21 cellular contexts compared by ENCODE assay signal in genomic region chr16:84448444-84448843, GRCh38. TPM values are rescaled to one million over a fixed set of nuclear protein-coding genes. Genes with fewer than 3 reads are reported as not detected.
DNase-seq lines count a peak whose midpoint lies in the region; ATAC-seq, FAIRE-seq and TF ChIP-seq lines count a peak whose summit lies in the region.
"Had no signal": no experiment of that assay in that cellular context is flagged by ENCODE, and none has a peak within 500 bp of the region (broad histone marks: within the 10 kb centered on the region; RNA-seq: fewer than 3 reads in every experiment).

No MANE protein-coding gene starts in this region.

- no peak overlapping the region for H3K9ac ChIP-seq in MM.1S (ENCODE audit: low read length)
- H3K9ac ChIP-seq: BLaER1 treated with 17β-estradiol and CSF1 and Interleukin-3, amounts not matched to agents 10 nM and 100 nM had no signal

- FAIRE-seq in small intestine (lab: Jason Lieb, UNC) = no peak
- FAIRE-seq: GM12878 had no signal

- H3K4me2 ChIP-seq in MM.1S (ENCODE audit: low read depth, low read length) = no peak overlapping the region

- H2AFZ ChIP-seq in MM.1S (ENCODE audit: low read length) = no peak overlapping the region

- ATAC-seq in RWPE2 (ENCODE audit: low read depth) (no peak), lower lobe of right lung (no peak)
- ATAC-seq: CD8-positive, alpha-beta T cell; GM12878 had no signal

- H3K79me2 ChIP-seq in MM.1S (ENCODE audit: low read length) = no peaks in the 10 kb centered on the region

- H3K9me3 ChIP-seq in Peyer's patch = no peaks in the 10 kb centered on the region
- no peaks in the 10 kb centered on the region for H3K9me3 ChIP-seq in RWPE2 (ENCODE audit: severe bottlenecking)
- H3K9me3 ChIP-seq in lower lobe of right lung = no peaks in the 10 kb centered on the region
- no peaks in the 10 kb centered on the region for H3K9me3 ChIP-seq in sigmoid colon
- H3K9me3 ChIP-seq in MM.1S (replicated peaks; ENCODE audit: insufficient read depth, low read length) = no peaks in the 10 kb centered on the region
- no peaks in the 10 kb centered on the region for H3K9me3 ChIP-seq in small intestine (ENCODE audit: control insufficient read depth, low read depth)

- H3K27me3 ChIP-seq in Peyer's patch = no peaks in the 10 kb centered on the region
- H3K27me3 ChIP-seq in RWPE2 (ENCODE audit: insufficient read depth, poor library complexity, severe bottlenecking) = no peaks in the 10 kb centered on the region
- H3K27me3 ChIP-seq in lower lobe of right lung (ENCODE audit: low read depth) = no peaks in the 10 kb centered on the region
- peaks cover 0 to 37% (median 0%) of the 10 kb centered on the region in 3 donors for H3K27me3 ChIP-seq in sigmoid colon
- peaks cover 36% of the 10 kb centered on the region for H3K27me3 ChIP-seq in MM.1S (replicated peaks; ENCODE audit: insufficient read depth, low read length)
- H3K27me3 ChIP-seq in small intestine (ENCODE audit: control insufficient read depth in 2 of 2, insufficient read depth in 2 of 2, low read length in 2 of 2) = no peaks in the 10 kb centered on the region
- H3K27me3 ChIP-seq: BLaER1 treated with 17β-estradiol and CSF1 and Interleukin-3, amounts not matched to agents 10 nM and 100 nM had no signal

- WGBS in sigmoid colon, 2 donors = 94 to 95% methylated on average over 10 of the region's 10 CpGs
- 91 to 95% (median 95%) methylated on average over 10 of the region's 10 CpGs for WGBS in small intestine, 3 donors

- TF ChIP-seq EP300 in sigmoid colon (IDR thresholded peaks at IDR 0.05) = no peak

- no peaks in the 10 kb centered on the region for H3K9me2 ChIP-seq in MM.1S (replicated peaks; ENCODE audit: insufficient read depth, low read length)

- no peak overlapping the region for H3K4me3 ChIP-seq in Peyer's patch
- no peak overlapping the region for H3K4me3 ChIP-seq in RWPE2 (ENCODE audit: severe bottlenecking)
- no peak overlapping the region for H3K4me3 ChIP-seq in lower lobe of right lung
- no peak overlapping the region for H3K4me3 ChIP-seq in sigmoid colon
- no peak overlapping the region for H3K4me3 ChIP-seq in MM.1S (ENCODE audit: low read length)
- no peak overlapping the region for H3K4me3 ChIP-seq in small intestine (ENCODE audit: low read depth in 1 of 2, low read length in 2 of 2)
- H3K4me3 ChIP-seq: BLaER1 treated with 17β-estradiol and CSF1 and Interleukin-3, amounts not matched to agents 10 nM and 100 nM; GM12878 had no signal

- intact Hi-C loops in lower lobe of right lung (cut with DNase I) (no loop called here), sigmoid colon (cut with DNase I) (no loop called here)

- H3K4me1 ChIP-seq in Peyer's patch = peaks cover 0 to 20% (median 0%) of the 10 kb centered on the region in 4 donors
- H3K4me1 ChIP-seq in RWPE2 (ENCODE audit: insufficient read depth, poor library complexity, severe bottlenecking) = no peaks in the 10 kb centered on the region
- H3K4me1 ChIP-seq in lower lobe of right lung = no peaks in the 10 kb centered on the region
- no peaks in the 10 kb centered on the region for H3K4me1 ChIP-seq in sigmoid colon
- no peaks in the 10 kb centered on the region for H3K4me1 ChIP-seq in MM.1S (ENCODE audit: low read length)
- peaks cover 0 to 6% of the 10 kb centered on the region in 2 donors for H3K4me1 ChIP-seq in small intestine (ENCODE audit: control insufficient read depth in 2 of 2, insufficient read depth in 1 of 2, low read depth in 1 of 2, low read length in 1 of 2)

- peak in 2 of 3 donors; percentile 20 to 31 for DNase-seq in Peyer's patch
- peak; percentile 47 for DNase-seq in RWPE2 (ENCODE audit: low spot score)
- peak; percentile 7 for DNase-seq in lower lobe of right lung
- peak; percentile 35 for DNase-seq in sigmoid colon
- no peak for DNase-seq in MM.1S
- DNase-seq in GM13977 (ENCODE audit: low spot score) = no peak
- no peak for DNase-seq in small intestine
- DNase-seq: ACHN, DND-41, H9, HFFc6, Kasumi-1, NCI-H1694 treated with DMSO at 0.1 percent for 48 hours, NCI-H2081 treated with DMSO at 0.1 percent for 48 hours, NCI-H2171 treated with DMSO at 0.1 percent for 48 hours, NCI-H446, NCI-H526, SHP77 treated with DMSO at 0.1 percent for 48 hours had no signal

- no peaks in the 10 kb centered on the region for H4K20me1 ChIP-seq in MM.1S (ENCODE audit: insufficient read depth, low read length)
- H4K20me1 ChIP-seq: BLaER1 treated with 17β-estradiol and CSF1 and Interleukin-3, amounts not matched to agents 10 nM and 100 nM had no signal

- TF ChIP-seq CTCF in Peyer's patch (IDR thresholded peaks at IDR 0.05) = no peak
- no peak for TF ChIP-seq CTCF in RWPE2 (IDR thresholded peaks at IDR 0.05; ENCODE audit: poor library complexity, severe bottlenecking)
- no peak for TF ChIP-seq CTCF in lower lobe of right lung (IDR thresholded peaks at IDR 0.05)
- TF ChIP-seq CTCF in sigmoid colon (IDR thresholded peaks at IDR 0.05) = no peak
- no peak for TF ChIP-seq CTCF in MM.1S (IDR thresholded peaks at IDR 0.05; ENCODE audit: low read length)
- TF ChIP-seq CTCF in GM13977 (IDR thresholded peaks at IDR 0.05; ENCODE audit: extremely low read depth, insufficient read depth, missing control alignments) = no peak

- in situ Hi-C loops in GM13977 (cut with MboI; ENCODE audit: low pct_unique_long_range_greater_than_20kb, low sequenced_read_pairs, unreplicated experiment) = no loop called here

- H3K27ac ChIP-seq in Peyer's patch = no peak overlapping the region
- no peak overlapping the region for H3K27ac ChIP-seq in RWPE2 (ENCODE audit: poor library complexity, severe bottlenecking)
- H3K27ac ChIP-seq in lower lobe of right lung = no peak overlapping the region
- H3K27ac ChIP-seq in sigmoid colon = no peak overlapping the region
- H3K27ac ChIP-seq in MM.1S (ENCODE audit: low read length) = no peak overlapping the region
- no peak overlapping the region for H3K27ac ChIP-seq in small intestine (ENCODE audit: low read depth in 1 of 2, low read length in 1 of 2)
- H3K27ac ChIP-seq: BLaER1 treated with 17β-estradiol and CSF1 and Interleukin-3, amounts not matched to agents 10 nM and 100 nM had no signal

- H3F3A ChIP-seq in MM.1S (ENCODE audit: insufficient read depth, low read length) = no peaks in the 10 kb centered on the region

- TF ChIP-seq POLR2A in Peyer's patch (IDR thresholded peaks at IDR 0.05) (no peak), sigmoid colon (IDR thresholded peaks at IDR 0.05) (no peak)

- H3K36me3 ChIP-seq in Peyer's patch = peaks cover 0 to 3% (median 0%) of the 10 kb centered on the region in 3 donors
- H3K36me3 ChIP-seq in RWPE2 (ENCODE audit: low read depth) = peaks cover 32% of the 10 kb centered on the region
- H3K36me3 ChIP-seq in lower lobe of right lung = no peaks in the 10 kb centered on the region
- H3K36me3 ChIP-seq in sigmoid colon = no peaks in the 10 kb centered on the region
- H3K36me3 ChIP-seq in MM.1S (replicated peaks; ENCODE audit: insufficient read depth, low read length) = no peaks in the 10 kb centered on the region
- no peaks in the 10 kb centered on the region for H3K36me3 ChIP-seq in small intestine (ENCODE audit: control insufficient read depth in 2 of 2, insufficient read depth in 2 of 2, low read length in 2 of 2)
- H3K36me3 ChIP-seq: BLaER1 treated with 17β-estradiol and CSF1 and Interleukin-3, amounts not matched to agents 10 nM and 100 nM had no signal

RNA-seq across cellular contexts. Expression of gene MEAK7, which starts 56.0 kb away (rescaled TPM):
- 10 to 100 TPM in 3 of 4 donors, 1 to 10 TPM in 1; 7.4 to 54.3 (median 47.0) TPM for total RNA-seq in Peyer's patch
- 13.0 TPM for total RNA-seq in lower lobe of right lung
- 10 to 100 TPM; 10.0 to 13.7 (median 12.1) TPM for total RNA-seq in sigmoid colon
- polyA plus RNA-seq in sigmoid colon = 10 to 100 TPM in 1 of 3 donors, 1 to 10 TPM in 2; 4.2 to 12.2 (median 8.6) TPM
- 1 to 10 TPM; 7.3 to 7.5 (median 7.4) TPM for polyA plus RNA-seq in small intestine

Comparison
In these comparisons a context has a peak if more than half of its experiments do, and no peak if none do; other contexts are left out.
1. DNase-seq: peak in Peyer's patch (2 of 3), RWPE2 (single experiment), lower lobe of right lung (single experiment) and sigmoid colon (single experiment); none in MM.1S (single experiment), GM13977 (single experiment) and small intestine (single experiment).